ENCODE assay signal across 25 cellular contexts in genomic region chr4:109553130-109553529, GRCh38.
"Had no signal": no experiment of that assay in that cellular context is flagged by ENCODE, and none has a peak within 500 bp of the region (broad histone marks: within the 10 kb centered on the region; RNA-seq: fewer than 3 reads in every experiment).

No MANE protein-coding gene starts in this region.

- ATAC-seq: natural killer cell; psoas muscle; right cardiac atrium; right lobe of liver; stimulated activated effector memory CD8-positive, alpha-beta T cell treated with anti-CD3 and anti-CD28 coated beads, Interleukin-12 subunit alpha, Interleukin-12 subunit beta, amount 100 ng/mL, for 72 hours; stimulated activated naive B cell treated with anti-CD40 and anti-IgM and Interleukin-4, amounts not matched to agents 10 μg/mL and 1 μg/mL and 100 μg/mL, for 72 hours had no signal

- H3K9me3 Mint-ChIP-seq: natural killer cell; neural progenitor cell; stimulated activated effector memory CD8-positive, alpha-beta T cell treated with anti-CD3 and anti-CD28 coated beads, Interleukin-12 subunit alpha, Interleukin-12 subunit beta, amount 100 ng/mL, for 72 hours; stimulated activated naive CD8-positive, alpha-beta T cell treated with anti-CD3 and anti-CD28 coated beads, Interleukin-15, Interleukin-2, amounts not matched to agents 100 ng/mL and 50 ng/mL, for 24 hours had no signal

- DNase-seq: natural killer cell; occipital lobe; ovary; posterior cingulate gyrus; psoas muscle; right lobe of liver; sigmoid colon; small intestine; stimulated activated CD4-positive, alpha-beta T cell treated with anti-CD3 and anti-CD28 coated beads, Interleukin-15, amount 100 ng/mL, for 24 hours; stimulated activated CD4-positive, alpha-beta T cell treated with anti-CD3 and anti-CD28 coated beads, Interleukin-2, amount 100 ng/mL, for 24 hours; stimulated activated CD4-positive, alpha-beta T cell treated with anti-CD3 and anti-CD28 coated beads, Interleukin-2, amount 100 ng/mL, for 48 hours; stimulated activated CD4-positive, alpha-beta T cell treated with anti-CD3 and anti-CD28 coated beads, Interleukin-4, amount 100 ng/mL, for 24 hours; stimulated activated naive B cell treated with anti-CD40 and anti-IgM and Interleukin-4, amounts not matched to agents 10 μg/mL and 1 μg/mL and 100 μg/mL, for 72 hours; stimulated activated naive CD4-positive, alpha-beta T cell treated with Interleukin-2 at 50 U/mL for 16 hours; stomach; thyroid gland; trophoblast cell; upper lobe of left lung had no signal

- H3K27ac Mint-ChIP-seq: natural killer cell; nephron; neural progenitor cell; progenitor cell of endocrine pancreas; stimulated activated effector memory CD8-positive, alpha-beta T cell treated with anti-CD3 and anti-CD28 coated beads, Interleukin-12 subunit alpha, Interleukin-12 subunit beta, amount 100 ng/mL, for 72 hours; stimulated activated naive B cell treated with anti-CD40 and anti-IgM and Interleukin-4, amounts not matched to agents 10 μg/mL and 1 μg/mL and 100 μg/mL, for 72 hours; stimulated activated naive CD8-positive, alpha-beta T cell treated with anti-CD3 and anti-CD28 coated beads, Interleukin-15, Interleukin-2, amounts not matched to agents 100 ng/mL and 50 ng/mL, for 24 hours had no signal

- H3K4me1 Mint-ChIP-seq: nephron had no signal

- H3K27me3 Mint-ChIP-seq: progenitor cell of endocrine pancreas; stimulated activated naive B cell treated with anti-CD40 and anti-IgM and Interleukin-4, amounts not matched to agents 10 μg/mL and 1 μg/mL and 100 μg/mL, for 72 hours; stimulated activated naive CD8-positive, alpha-beta T cell treated with anti-CD3 and anti-CD28 coated beads, Interleukin-15, Interleukin-2, amounts not matched to agents 100 ng/mL and 50 ng/mL, for 24 hours had no signal

- FAIRE-seq: small intestine, urothelium cell line had no signal

- H3K4me3 Mint-ChIP-seq: natural killer cell; nephron; neural progenitor cell; stimulated activated effector memory CD8-positive, alpha-beta T cell treated with anti-CD3 and anti-CD28 coated beads, Interleukin-12 subunit alpha, Interleukin-12 subunit beta, amount 100 ng/mL, for 72 hours; stimulated activated naive B cell treated with anti-CD40 and anti-IgM and Interleukin-4, amounts not matched to agents 10 μg/mL and 1 μg/mL and 100 μg/mL, for 72 hours; stimulated activated naive CD8-positive, alpha-beta T cell treated with anti-CD3 and anti-CD28 coated beads, Interleukin-15, Interleukin-2, amounts not matched to agents 100 ng/mL and 50 ng/mL, for 24 hours had no signal
